In the genomic region with DNA sequence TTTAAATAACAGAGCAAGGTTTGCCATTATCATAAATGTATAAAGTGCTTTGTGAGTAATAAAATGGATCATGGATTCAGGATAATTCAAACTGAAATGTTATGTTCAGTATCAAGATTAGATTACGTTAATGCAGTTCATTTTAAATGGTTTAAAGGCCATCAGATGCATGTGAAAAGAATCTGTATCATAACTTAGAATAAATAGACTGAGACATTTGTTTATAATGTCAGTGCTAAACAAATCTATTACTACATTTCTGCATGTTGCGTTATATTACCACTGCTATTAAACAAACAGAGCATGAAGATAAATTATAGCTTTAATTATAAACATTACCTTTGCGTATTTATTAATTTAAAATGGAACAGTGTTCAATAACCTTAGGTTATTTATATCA, we compare ENCODE assay signal across 11 cellular contexts.
"Had no signal": no experiment of that assay in that cellular context is flagged by ENCODE, and none has a peak within 500 bp of the region (broad histone marks: within the 10 kb centered on the region; RNA-seq: fewer than 3 reads in every experiment).

No MANE protein-coding gene starts in this region.

- H3K27ac ChIP-seq: GM23248 had no signal

- H3K9me3 ChIP-seq: HAP-1 had no signal

- DNase-seq: GM23248, GOT3, H7, H9, HCEC 1CT, HFFc6 had no signal

- H3K36me3 ChIP-seq: HAP-1 had no signal

- FAIRE-seq: H1, H54 had no signal

- H3K4me3 ChIP-seq: GM23248, GM23338, HAP-1 had no signal

- ATAC-seq: GM23338, HCT116 had no signal

- H3K4me1 ChIP-seq: HAP-1 had no signal
